1 cellular context compared by ENCODE assay signal in the genomic region with DNA sequence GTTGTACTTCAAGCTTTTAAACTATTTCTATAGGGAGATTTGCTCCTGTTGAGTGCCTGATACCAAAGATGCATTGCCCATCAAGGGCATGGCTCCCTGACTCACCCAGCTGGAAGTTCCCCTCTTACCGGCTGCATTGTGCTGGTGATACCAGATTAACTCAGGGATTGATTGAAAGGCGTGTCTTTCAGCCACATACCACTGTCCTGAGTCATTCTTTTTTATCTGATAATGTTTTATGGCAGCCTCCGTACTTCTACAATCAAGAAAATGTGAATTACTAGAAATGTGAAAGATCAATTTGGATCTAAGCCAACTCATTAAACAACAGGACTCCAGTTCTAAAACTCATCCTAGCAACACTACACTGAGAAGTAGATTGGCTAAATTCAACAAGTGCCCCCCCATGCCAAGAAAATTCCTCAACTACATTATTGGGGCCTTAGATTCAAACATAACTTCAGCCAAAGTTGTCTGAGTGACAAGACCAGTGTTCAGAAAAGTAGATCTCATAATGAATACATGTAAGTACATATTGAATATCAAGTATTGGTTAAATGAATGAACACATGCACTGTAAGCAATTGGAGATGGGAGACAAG.
TF ChIP-seq lines count a peak whose summit lies in the region.

No MANE protein-coding gene starts in this region.

TF ChIP-seq in WTC11, 78 proteins besides CTCF, POLR2A, EP300 and RAD21 (continued from another document):
- TF ChIP-seq, protein P1, sequence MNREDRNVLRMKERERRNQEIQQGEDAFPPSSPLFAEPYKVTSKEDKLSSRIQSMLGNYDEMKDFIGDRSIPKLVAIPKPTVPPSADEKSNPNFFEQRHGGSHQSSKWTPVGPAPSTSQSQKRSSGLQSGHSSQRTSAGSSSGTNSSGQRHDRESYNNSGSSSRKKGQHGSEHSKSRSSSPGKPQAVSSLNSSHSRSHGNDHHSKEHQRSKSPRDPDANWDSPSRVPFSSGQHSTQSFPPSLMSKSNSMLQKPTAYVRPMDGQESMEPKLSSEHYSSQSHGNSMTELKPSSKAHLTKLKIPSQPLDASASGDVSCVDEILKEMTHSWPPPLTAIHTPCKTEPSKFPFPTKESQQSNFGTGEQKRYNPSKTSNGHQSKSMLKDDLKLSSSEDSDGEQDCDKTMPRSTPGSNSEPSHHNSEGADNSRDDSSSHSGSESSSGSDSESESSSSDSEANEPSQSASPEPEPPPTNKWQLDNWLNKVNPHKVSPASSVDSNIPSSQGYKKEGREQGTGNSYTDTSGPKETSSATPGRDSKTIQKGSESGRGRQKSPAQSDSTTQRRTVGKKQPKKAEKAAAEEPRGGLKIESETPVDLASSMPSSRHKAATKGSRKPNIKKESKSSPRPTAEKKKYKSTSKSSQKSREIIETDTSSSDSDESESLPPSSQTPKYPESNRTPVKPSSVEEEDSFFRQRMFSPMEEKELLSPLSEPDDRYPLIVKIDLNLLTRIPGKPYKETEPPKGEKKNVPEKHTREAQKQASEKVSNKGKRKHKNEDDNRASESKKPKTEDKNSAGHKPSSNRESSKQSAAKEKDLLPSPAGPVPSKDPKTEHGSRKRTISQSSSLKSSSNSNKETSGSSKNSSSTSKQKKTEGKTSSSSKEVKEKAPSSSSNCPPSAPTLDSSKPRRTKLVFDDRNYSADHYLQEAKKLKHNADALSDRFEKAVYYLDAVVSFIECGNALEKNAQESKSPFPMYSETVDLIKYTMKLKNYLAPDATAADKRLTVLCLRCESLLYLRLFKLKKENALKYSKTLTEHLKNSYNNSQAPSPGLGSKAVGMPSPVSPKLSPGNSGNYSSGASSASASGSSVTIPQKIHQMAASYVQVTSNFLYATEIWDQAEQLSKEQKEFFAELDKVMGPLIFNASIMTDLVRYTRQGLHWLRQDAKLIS (CRISPR knock-in tag; IDR thresholded peaks at IDR 0.05; ENCODE audit: borderline replicate concordance), result no peak
- TF ChIP-seq FOXJ3 (CRISPR knock-in tag; IDR thresholded peaks at IDR 0.05; ENCODE audit: borderline replicate concordance) (no peak), ZNF263 (CRISPR knock-in tag; IDR thresholded peaks at IDR 0.05; ENCODE audit: low read depth) (no peak), ZNF121 (CRISPR knock-in tag; IDR thresholded peaks at IDR 0.05) (no peak), ZNF138 (CRISPR knock-in tag; conservative IDR thresholded peaks at IDR 0.05) (no peak)
- TF ChIP-seq, protein P2, sequence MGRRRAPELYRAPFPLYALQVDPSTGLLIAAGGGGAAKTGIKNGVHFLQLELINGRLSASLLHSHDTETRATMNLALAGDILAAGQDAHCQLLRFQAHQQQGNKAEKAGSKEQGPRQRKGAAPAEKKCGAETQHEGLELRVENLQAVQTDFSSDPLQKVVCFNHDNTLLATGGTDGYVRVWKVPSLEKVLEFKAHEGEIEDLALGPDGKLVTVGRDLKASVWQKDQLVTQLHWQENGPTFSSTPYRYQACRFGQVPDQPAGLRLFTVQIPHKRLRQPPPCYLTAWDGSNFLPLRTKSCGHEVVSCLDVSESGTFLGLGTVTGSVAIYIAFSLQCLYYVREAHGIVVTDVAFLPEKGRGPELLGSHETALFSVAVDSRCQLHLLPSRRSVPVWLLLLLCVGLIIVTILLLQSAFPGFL (CRISPR knock-in tag; IDR thresholded peaks at IDR 0.05; ENCODE audit: borderline replicate concordance), result no peak
- TF ChIP-seq, protein P3, sequence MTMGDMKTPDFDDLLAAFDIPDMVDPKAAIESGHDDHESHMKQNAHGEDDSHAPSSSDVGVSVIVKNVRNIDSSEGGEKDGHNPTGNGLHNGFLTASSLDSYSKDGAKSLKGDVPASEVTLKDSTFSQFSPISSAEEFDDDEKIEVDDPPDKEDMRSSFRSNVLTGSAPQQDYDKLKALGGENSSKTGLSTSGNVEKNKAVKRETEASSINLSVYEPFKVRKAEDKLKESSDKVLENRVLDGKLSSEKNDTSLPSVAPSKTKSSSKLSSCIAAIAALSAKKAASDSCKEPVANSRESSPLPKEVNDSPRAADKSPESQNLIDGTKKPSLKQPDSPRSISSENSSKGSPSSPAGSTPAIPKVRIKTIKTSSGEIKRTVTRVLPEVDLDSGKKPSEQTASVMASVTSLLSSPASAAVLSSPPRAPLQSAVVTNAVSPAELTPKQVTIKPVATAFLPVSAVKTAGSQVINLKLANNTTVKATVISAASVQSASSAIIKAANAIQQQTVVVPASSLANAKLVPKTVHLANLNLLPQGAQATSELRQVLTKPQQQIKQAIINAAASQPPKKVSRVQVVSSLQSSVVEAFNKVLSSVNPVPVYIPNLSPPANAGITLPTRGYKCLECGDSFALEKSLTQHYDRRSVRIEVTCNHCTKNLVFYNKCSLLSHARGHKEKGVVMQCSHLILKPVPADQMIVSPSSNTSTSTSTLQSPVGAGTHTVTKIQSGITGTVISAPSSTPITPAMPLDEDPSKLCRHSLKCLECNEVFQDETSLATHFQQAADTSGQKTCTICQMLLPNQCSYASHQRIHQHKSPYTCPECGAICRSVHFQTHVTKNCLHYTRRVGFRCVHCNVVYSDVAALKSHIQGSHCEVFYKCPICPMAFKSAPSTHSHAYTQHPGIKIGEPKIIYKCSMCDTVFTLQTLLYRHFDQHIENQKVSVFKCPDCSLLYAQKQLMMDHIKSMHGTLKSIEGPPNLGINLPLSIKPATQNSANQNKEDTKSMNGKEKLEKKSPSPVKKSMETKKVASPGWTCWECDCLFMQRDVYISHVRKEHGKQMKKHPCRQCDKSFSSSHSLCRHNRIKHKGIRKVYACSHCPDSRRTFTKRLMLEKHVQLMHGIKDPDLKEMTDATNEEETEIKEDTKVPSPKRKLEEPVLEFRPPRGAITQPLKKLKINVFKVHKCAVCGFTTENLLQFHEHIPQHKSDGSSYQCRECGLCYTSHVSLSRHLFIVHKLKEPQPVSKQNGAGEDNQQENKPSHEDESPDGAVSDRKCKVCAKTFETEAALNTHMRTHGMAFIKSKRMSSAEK (CRISPR knock-in tag; IDR thresholded peaks at IDR 0.05; ENCODE audit: borderline replicate concordance), result no peak
- TF ChIP-seq, protein P4, sequence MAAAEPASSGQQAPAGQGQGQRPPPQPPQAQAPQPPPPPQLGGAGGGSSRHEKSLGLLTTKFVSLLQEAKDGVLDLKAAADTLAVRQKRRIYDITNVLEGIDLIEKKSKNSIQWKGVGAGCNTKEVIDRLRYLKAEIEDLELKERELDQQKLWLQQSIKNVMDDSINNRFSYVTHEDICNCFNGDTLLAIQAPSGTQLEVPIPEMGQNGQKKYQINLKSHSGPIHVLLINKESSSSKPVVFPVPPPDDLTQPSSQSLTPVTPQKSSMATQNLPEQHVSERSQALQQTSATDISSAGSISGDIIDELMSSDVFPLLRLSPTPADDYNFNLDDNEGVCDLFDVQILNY (CRISPR knock-in tag; IDR thresholded peaks at IDR 0.05), result no peak
- TF ChIP-seq, protein P5, sequence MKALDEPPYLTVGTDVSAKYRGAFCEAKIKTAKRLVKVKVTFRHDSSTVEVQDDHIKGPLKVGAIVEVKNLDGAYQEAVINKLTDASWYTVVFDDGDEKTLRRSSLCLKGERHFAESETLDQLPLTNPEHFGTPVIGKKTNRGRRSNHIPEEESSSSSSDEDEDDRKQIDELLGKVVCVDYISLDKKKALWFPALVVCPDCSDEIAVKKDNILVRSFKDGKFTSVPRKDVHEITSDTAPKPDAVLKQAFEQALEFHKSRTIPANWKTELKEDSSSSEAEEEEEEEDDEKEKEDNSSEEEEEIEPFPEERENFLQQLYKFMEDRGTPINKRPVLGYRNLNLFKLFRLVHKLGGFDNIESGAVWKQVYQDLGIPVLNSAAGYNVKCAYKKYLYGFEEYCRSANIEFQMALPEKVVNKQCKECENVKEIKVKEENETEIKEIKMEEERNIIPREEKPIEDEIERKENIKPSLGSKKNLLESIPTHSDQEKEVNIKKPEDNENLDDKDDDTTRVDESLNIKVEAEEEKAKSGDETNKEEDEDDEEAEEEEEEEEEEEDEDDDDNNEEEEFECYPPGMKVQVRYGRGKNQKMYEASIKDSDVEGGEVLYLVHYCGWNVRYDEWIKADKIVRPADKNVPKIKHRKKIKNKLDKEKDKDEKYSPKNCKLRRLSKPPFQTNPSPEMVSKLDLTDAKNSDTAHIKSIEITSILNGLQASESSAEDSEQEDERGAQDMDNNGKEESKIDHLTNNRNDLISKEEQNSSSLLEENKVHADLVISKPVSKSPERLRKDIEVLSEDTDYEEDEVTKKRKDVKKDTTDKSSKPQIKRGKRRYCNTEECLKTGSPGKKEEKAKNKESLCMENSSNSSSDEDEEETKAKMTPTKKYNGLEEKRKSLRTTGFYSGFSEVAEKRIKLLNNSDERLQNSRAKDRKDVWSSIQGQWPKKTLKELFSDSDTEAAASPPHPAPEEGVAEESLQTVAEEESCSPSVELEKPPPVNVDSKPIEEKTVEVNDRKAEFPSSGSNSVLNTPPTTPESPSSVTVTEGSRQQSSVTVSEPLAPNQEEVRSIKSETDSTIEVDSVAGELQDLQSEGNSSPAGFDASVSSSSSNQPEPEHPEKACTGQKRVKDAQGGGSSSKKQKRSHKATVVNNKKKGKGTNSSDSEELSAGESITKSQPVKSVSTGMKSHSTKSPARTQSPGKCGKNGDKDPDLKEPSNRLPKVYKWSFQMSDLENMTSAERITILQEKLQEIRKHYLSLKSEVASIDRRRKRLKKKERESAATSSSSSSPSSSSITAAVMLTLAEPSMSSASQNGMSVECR (CRISPR knock-in tag; IDR thresholded peaks at IDR 0.05; ENCODE audit: borderline replicate concordance), result no peak
